In the genomic region with DNA sequence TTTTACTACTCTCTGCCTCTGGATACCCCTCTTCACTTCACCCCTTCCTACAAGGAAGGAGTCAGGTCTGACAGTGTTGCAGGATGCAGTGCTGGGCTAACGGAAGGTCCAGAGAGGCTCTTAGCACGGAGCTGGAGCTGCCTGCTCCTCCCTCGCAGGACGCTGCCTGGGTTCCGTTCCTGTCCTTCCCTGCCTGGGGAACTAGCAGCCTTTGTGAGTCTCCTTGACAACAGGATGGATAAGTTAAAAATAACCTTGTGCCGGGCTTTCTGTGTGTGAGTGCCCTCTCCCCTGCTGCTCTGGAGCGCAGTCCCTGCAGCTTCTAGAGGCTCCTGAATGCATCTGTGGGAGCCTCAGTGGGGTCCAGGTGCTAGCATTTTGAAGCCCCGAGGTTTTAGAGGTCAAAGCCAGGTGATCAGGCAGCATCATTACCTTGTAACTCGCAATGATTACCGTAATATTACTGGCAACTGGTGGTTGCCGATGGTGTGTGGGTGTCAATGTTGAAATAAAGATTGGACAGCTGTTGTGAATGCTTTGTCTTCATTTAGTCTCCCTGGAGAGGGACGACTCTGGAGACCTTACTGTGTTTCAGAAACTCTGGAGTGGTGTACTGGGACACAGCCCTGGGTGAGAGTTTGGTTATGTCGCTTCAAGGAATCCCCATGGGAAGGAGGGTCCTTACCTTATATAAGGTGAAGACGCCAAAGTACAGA, we compare ENCODE assay signal across 8 cellular contexts. TPM values are rescaled to one million over a fixed set of nuclear protein-coding genes. Genes with fewer than 3 reads are reported as not detected.
A peak's percentile ranks its signal among the peaks of the same experiment; 100 is the strongest.
DNase-seq lines count a peak whose midpoint lies in the region; ATAC-seq and TF ChIP-seq lines count a peak whose summit lies in the region.

No MANE protein-coding gene starts in this region.

- H4K8ac ChIP-seq in neuronal stem cell (ENCODE audit: low read depth, low read length) = no peak overlapping the region

- peaks cover 40% of the 10 kb centered on the region for H3K36me3 Mint-ChIP-seq in CD8-positive, alpha-beta T cell

- H4K91ac ChIP-seq in neuronal stem cell (ENCODE audit: low read depth, low read length, poor library complexity) = no peak overlapping the region

- peaks cover 60% of the 10 kb centered on the region for H3K4me1 Mint-ChIP-seq in CD8-positive, alpha-beta T cell (ENCODE audit: low read depth)

- H3K4me2 ChIP-seq in neuronal stem cell (ENCODE audit: insufficient read depth, low read length, poor library complexity, severe bottlenecking) = no peak overlapping the region

- no peak for ATAC-seq in CD8-positive, alpha-beta T cell
- no peak for ATAC-seq in HG02884 (IDR thresholded peaks at IDR 0.05; ENCODE audit: unreplicated experiment)

- H3K27ac Mint-ChIP-seq in CD8-positive, alpha-beta T cell = peak overlapping the region; percentile 72

- no peaks in the 10 kb centered on the region for H3K27me3 Mint-ChIP-seq in CD8-positive, alpha-beta T cell (ENCODE audit: low read depth)

- H3K9me3 Mint-ChIP-seq in CD8-positive, alpha-beta T cell = no peaks in the 10 kb centered on the region

- peak overlapping the region; percentile 44 for H3K18ac ChIP-seq in neuronal stem cell (ENCODE audit: low read length)

- peak overlapping the region; percentile 49 for H3K14ac ChIP-seq in neuronal stem cell (ENCODE audit: low read length)

- no peak overlapping the region for H3K4ac ChIP-seq in neuronal stem cell (ENCODE audit: low read length)

- H3K79me1 ChIP-seq in neuronal stem cell (ENCODE audit: low read depth, low read length) = peaks cover 11% of the 10 kb centered on the region

- H3K27me3 ChIP-seq in CD8-positive, alpha-beta T cell (ENCODE audit: insufficient read depth, low read length) = no peaks in the 10 kb centered on the region
- H3K27me3 ChIP-seq in neuronal stem cell (ENCODE audit: control insufficient read depth in 3 of 3, insufficient read depth in 3 of 3, low read depth in 1 of 3, low read length in 3 of 3) = no peaks in the 10 kb centered on the region

- H2BK5ac ChIP-seq in neuronal stem cell (ENCODE audit: low read length) = no peak overlapping the region

- peaks cover 6% of the 10 kb centered on the region for H3K36me3 ChIP-seq in CD8-positive, alpha-beta T cell (ENCODE audit: insufficient read depth, low read length)
- peaks cover 4 to 26% of the 10 kb centered on the region in 2 donors for H3K36me3 ChIP-seq in neuronal stem cell (replicated peaks in 1 of 2; ENCODE audit: control insufficient read depth in 2 of 2, insufficient read depth in 2 of 2, low read length in 2 of 2)

- H2AFZ ChIP-seq in neuronal stem cell (ENCODE audit: low read length) = no peak overlapping the region

- no peak for DNase-seq in CD8-positive, alpha-beta T cell
- peak; percentile 83 for DNase-seq in NCI-H345 (lab: John Stamatoyannopoulos, UW)
- peak in 25 of 42 donors; percentile 18 to 67 (median 39) for DNase-seq in head of caudate nucleus
- peak; percentile 36 for DNase-seq in neuronal stem cell (ENCODE audit: low spot score)
- no peak for DNase-seq in AG08395 (ENCODE audit: low spot score)
- DNase-seq in GM03348 (ENCODE audit: low spot score) = no peak
- no peak for DNase-seq in activated CD8-positive, alpha-beta memory T cell treated with anti-CD3 and anti-CD28 coated beads, Interleukin-2, amount 50 U/mL, for 48 hours

- H3K9me3 ChIP-seq in CD8-positive, alpha-beta T cell (ENCODE audit: low read length) = no peaks in the 10 kb centered on the region
- H3K9me3 ChIP-seq in neuronal stem cell (replicated peaks in 1 of 2; ENCODE audit: control insufficient read depth in 2 of 2, insufficient read depth in 1 of 2, low read depth in 1 of 2, low read length in 2 of 2) = no peaks in the 10 kb centered on the region

- POLR2A ChIA-PET in CD8-positive, alpha-beta T cell (lab: Charles Lee) = no interaction called here

- no peak overlapping the region for H3K23ac ChIP-seq in neuronal stem cell (ENCODE audit: low read depth, low read length, poor library complexity)

- H3K4me3 ChIP-seq in CD8-positive, alpha-beta T cell (ENCODE audit: low read depth, low read length) = no peak overlapping the region
- no peak overlapping the region for H3K4me3 ChIP-seq in neuronal stem cell (ENCODE audit: low read length in 2 of 2)

- no peak overlapping the region for H2AK5ac ChIP-seq in neuronal stem cell (ENCODE audit: low read depth, low read length)

- no peak overlapping the region for H2BK15ac ChIP-seq in neuronal stem cell (ENCODE audit: low read length)

- peaks cover 21% of the 10 kb centered on the region for H3K4me1 ChIP-seq in CD8-positive, alpha-beta T cell (ENCODE audit: insufficient read depth, low read length)
- H3K4me1 ChIP-seq in neuronal stem cell (ENCODE audit: control insufficient read depth in 2 of 2, insufficient read depth in 1 of 2, low read depth in 1 of 2, low read length in 2 of 2) = peaks cover 30 to 57% of the 10 kb centered on the region in 2 donors

- H3K9ac ChIP-seq in neuronal stem cell (ENCODE audit: low read depth, low read length, poor library complexity) = no peak overlapping the region

- CTCF ChIA-PET in CD8-positive, alpha-beta T cell (lab: Charles Lee) = interaction anchor here (1.3 to 2.0 kb wide), 2 partner anchors 34 to 35 kb away, joined by 4 to 6 read pairs; no protein-coding TSS in a partner anchor

- H3K4me3 Mint-ChIP-seq in CD8-positive, alpha-beta T cell = no peak overlapping the region

- no peak for TF ChIP-seq CTCF in CD8-positive, alpha-beta T cell (IDR thresholded peaks at IDR 0.05)

- no peak overlapping the region for H2BK120ac ChIP-seq in neuronal stem cell (ENCODE audit: low read depth, low read length)

- no peak overlapping the region for H2BK12ac ChIP-seq in neuronal stem cell (ENCODE audit: low read length)

- intact Hi-C loops in CD8-positive, alpha-beta T cell (cut with DNase I, micrococcal nuclease) = no loop called here
- intact Hi-C loops in head of caudate nucleus (cut with DNase I) = no loop called here

- no peak overlapping the region for H3K27ac ChIP-seq in CD8-positive, alpha-beta T cell (ENCODE audit: low read depth, low read length)
- peak overlapping the region; percentile 56 for H3K27ac ChIP-seq in neuronal stem cell (replicated peaks; ENCODE audit: low read length)

- no CpG with 5 or more reads among the region's 14 CpGs for WGBS in neuronal stem cell (ENCODE audit: extremely low coverage in 2 of 2, insufficient read length in 2 of 2, insufficient replicate concordance in 1 of 2), 2 donors

RNA-seq across cellular contexts. Expression of a gene that starts 44.4 kb away (rescaled TPM):
- total RNA-seq in CD8-positive, alpha-beta T cell = 10 to 100 TPM; 68.7 to 70.9 TPM
- 31.8 TPM for polyA plus RNA-seq in neuronal stem cell (2013, experiment 1 of 2)
- 32.6 TPM for polyA plus RNA-seq in neuronal stem cell (2013, experiment 2 of 2)

RNA-seq across cellular contexts. Expression of a gene that starts 51.5 kb away (rescaled TPM):
- 10 to 100 TPM; 40.2 to 40.6 TPM for total RNA-seq in CD8-positive, alpha-beta T cell
- 214 TPM for polyA plus RNA-seq in neuronal stem cell (2013, experiment 1 of 2)
- polyA plus RNA-seq in neuronal stem cell (2013, experiment 2 of 2) = 222 TPM

RNA-seq across cellular contexts. Expression of a gene that starts 58.4 kb away (rescaled TPM):
- total RNA-seq in CD8-positive, alpha-beta T cell = 10 to 100 TPM; 20.7 to 23.5 TPM
- polyA plus RNA-seq in neuronal stem cell (2013, experiment 1 of 2) = 121 TPM
- polyA plus RNA-seq in neuronal stem cell (2013, experiment 2 of 2) = 121 TPM

Comparison
In these comparisons a context has a peak if more than half of its experiments do, and no peak if none do; other contexts are left out.
1. DNase-seq: peak in NCI-H345 (single experiment), head of caudate nucleus (25 of 42) and neuronal stem cell (single experiment); none in CD8-positive, alpha-beta T cell (0 of 7), AG08395 (single experiment), GM03348 (single experiment) and activated CD8-positive, alpha-beta memory T cell treated with anti-CD3 and anti-CD28 coated beads, Interleukin-2, amount 50 U/mL, for 48 hours (single experiment).